Comparison of ENCODE assay signal across 30 cellular contexts in the genomic region with DNA sequence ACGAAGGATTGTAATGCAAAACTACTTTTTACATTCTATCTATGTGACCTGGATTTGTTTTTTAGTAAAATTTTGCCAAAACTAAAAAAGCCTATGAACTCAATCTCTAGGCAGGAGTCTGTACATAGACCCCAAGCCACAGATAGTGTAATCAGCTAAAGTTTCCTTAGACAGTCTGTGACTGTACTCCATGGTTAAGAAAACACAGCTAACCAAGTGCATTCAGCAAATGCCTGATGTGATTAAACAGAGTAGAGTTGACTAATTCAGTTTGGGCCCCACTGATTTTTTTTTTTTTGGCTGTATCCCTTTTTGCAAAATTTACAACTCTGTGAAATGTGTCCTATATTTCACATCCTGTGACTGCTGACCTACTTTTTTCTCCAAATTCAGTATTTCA.
"Had no signal": no experiment of that assay in that cellular context is flagged by ENCODE, and none has a peak within 500 bp of the region (broad histone marks: within the 10 kb centered on the region; RNA-seq: fewer than 3 reads in every experiment).

No MANE protein-coding gene starts in this region.

- H2AFZ ChIP-seq: hepatocyte had no signal

- H3K27me3 ChIP-seq: ascending aorta, breast epithelium, esophagus muscularis mucosa, gastrocnemius medialis, hepatocyte, uterus had no signal

- DNase-seq: activated CD4-positive, alpha-beta T cell treated with anti-CD3 and anti-CD28 coated beads, Interleukin-2, amount 50 U/mL, for 1 hour; activated CD8-positive, alpha-beta T cell treated with anti-CD3 and anti-CD28 coated beads for 36 hours; activated T-cell treated with anti-CD3 and anti-CD28 coated beads, Interleukin-2, amount 50 U/mL, for 4 hours; dermis blood vessel endothelial cell; effector CD4-positive, alpha-beta T cell; gastrocnemius medialis; glutamatergic neuron; left cardiac atrium; left ventricle myocardium superior; mucosa of descending colon; right cardiac atrium; stimulated activated CD4-positive, alpha-beta T cell treated with anti-CD3 and anti-CD28 coated beads, Interleukin-12 subunit alpha, Interleukin-12 subunit beta, amount 100 ng/mL, for 4 hours; stimulated activated CD4-positive, alpha-beta T cell treated with anti-CD3 and anti-CD28 coated beads, Interleukin-4, amount 100 ng/mL, for 24 hours; substantia nigra; SW 1271; T1000; uterus had no signal

- H3K36me3 ChIP-seq: ascending aorta, breast epithelium, esophagus muscularis mucosa, gastrocnemius medialis, uterus had no signal

- H3K79me2 ChIP-seq: hepatocyte had no signal

- H3K4me1 Mint-ChIP-seq: central memory CD8-positive, alpha-beta T cell; stimulated activated effector memory CD8-positive, alpha-beta T cell treated with anti-CD3 and anti-CD28 coated beads, Interleukin-12 subunit alpha, Interleukin-12 subunit beta, amount 100 ng/mL, for 72 hours; WTC11 had no signal

- H3K27ac Mint-ChIP-seq: activated CD8-positive, alpha-beta T cell treated with anti-CD3 and anti-CD28 coated beads for 36 hours; activated naive CD4-positive, alpha-beta T cell treated with anti-CD3 and anti-CD28 coated beads, Interleukin-2, amount 50 U/mL, for 72 hours; activated T-helper 2 cell treated with anti-CD3 and anti-CD28 coated beads, Interferon-gamma antibody, Interleukin-2, Interleukin-4, amounts not matched to agents 10 μg/mL and 5 μg/mL and 100 μg/mL, durations not matched to agents 14 hours and 24 hours and 36 hours; natural killer cell treated with Interleukin-12 subunit alpha and Interleukin-12 subunit beta and Interleukin-15 and Interleukin-18, amount 100 ng/mL, for 72 hours; stimulated activated effector memory CD8-positive, alpha-beta T cell treated with anti-CD3 and anti-CD28 coated beads, Interleukin-12 subunit alpha, Interleukin-12 subunit beta, amount 100 ng/mL, for 72 hours; stimulated activated naive CD8-positive, alpha-beta T cell treated with anti-CD3 and anti-CD28 coated beads, Interleukin-15, Interleukin-2, amounts not matched to agents 100 ng/mL and 50 ng/mL, for 24 hours; T-helper 1 cell treated with Interleukin-12 subunit alpha and Interleukin-12 subunit beta and Interleukin-4 antibody, amounts not matched to agents 30 μg/mL and 1 μg/mL, for 36 hours; type B pancreatic cell; WTC11 had no signal

- H3K4me2 ChIP-seq: hepatocyte had no signal

- H3K9me3 Mint-ChIP-seq: activated CD8-positive, alpha-beta T cell treated with anti-CD3 and anti-CD28 coated beads for 36 hours; activated T-cell treated with anti-CD3 and anti-CD28 coated beads, Interleukin-2, amount 50 U/mL, for 4 hours; activated T-helper 2 cell treated with anti-CD3 and anti-CD28 coated beads, Interferon-gamma antibody, Interleukin-2, Interleukin-4, amounts not matched to agents 10 μg/mL and 5 μg/mL and 100 μg/mL, durations not matched to agents 14 hours and 24 hours and 36 hours; stimulated activated naive CD8-positive, alpha-beta T cell treated with anti-CD3 and anti-CD28 coated beads, Interleukin-15, Interleukin-2, amounts not matched to agents 100 ng/mL and 50 ng/mL, for 24 hours; T-helper 1 cell treated with Interleukin-12 subunit alpha and Interleukin-12 subunit beta and Interleukin-4 antibody, amounts not matched to agents 30 μg/mL and 1 μg/mL, for 36 hours; type B pancreatic cell; WTC11 had no signal

- H3K9me3 ChIP-seq: ascending aorta, breast epithelium, esophagus muscularis mucosa, gastrocnemius medialis, mucosa of descending colon, uterus had no signal

- H3K27ac ChIP-seq: ascending aorta, breast epithelium, esophagus muscularis mucosa, gastrocnemius medialis, hepatocyte, uterus had no signal

- H3K4me3 Mint-ChIP-seq: activated CD8-positive, alpha-beta T cell treated with anti-CD3 and anti-CD28 coated beads for 36 hours; activated T-cell treated with anti-CD3 and anti-CD28 coated beads, Interleukin-2, amount 50 U/mL, for 4 hours; central memory CD8-positive, alpha-beta T cell; natural killer cell treated with Interleukin-12 subunit alpha and Interleukin-12 subunit beta and Interleukin-15 and Interleukin-18, amount 100 ng/mL, for 72 hours; stimulated activated effector memory CD8-positive, alpha-beta T cell treated with anti-CD3 and anti-CD28 coated beads, Interleukin-12 subunit alpha, Interleukin-12 subunit beta, amount 100 ng/mL, for 72 hours; stimulated activated naive CD8-positive, alpha-beta T cell treated with anti-CD3 and anti-CD28 coated beads, Interleukin-15, Interleukin-2, amounts not matched to agents 100 ng/mL and 50 ng/mL, for 24 hours; T-helper 1 cell treated with Interleukin-12 subunit alpha and Interleukin-12 subunit beta and Interleukin-4 antibody, amounts not matched to agents 30 μg/mL and 1 μg/mL, for 36 hours; type B pancreatic cell; WTC11 had no signal

- ATAC-seq: activated CD8-positive, alpha-beta T cell treated with anti-CD3 and anti-CD28 coated beads for 36 hours; activated naive CD4-positive, alpha-beta T cell treated with anti-CD3 and anti-CD28 coated beads, Interleukin-2, amount 50 U/mL, for 72 hours; activated T-cell treated with anti-CD3 and anti-CD28 coated beads, Interleukin-2, amount 50 U/mL, for 4 hours; gastrocnemius medialis; left cardiac atrium; left ventricle myocardium superior; mucosa of descending colon; natural killer cell treated with Interleukin-12 subunit alpha and Interleukin-12 subunit beta and Interleukin-15 and Interleukin-18, amount 100 ng/mL, for 72 hours; right cardiac atrium; stimulated activated effector memory CD8-positive, alpha-beta T cell treated with anti-CD3 and anti-CD28 coated beads, Interleukin-12 subunit alpha, Interleukin-12 subunit beta, amount 100 ng/mL, for 72 hours; WTC11 had no signal

- H3K36me3 Mint-ChIP-seq: activated naive CD4-positive, alpha-beta T cell treated with anti-CD3 and anti-CD28 coated beads, Interleukin-2, amount 50 U/mL, for 72 hours; natural killer cell treated with Interleukin-12 subunit alpha and Interleukin-12 subunit beta and Interleukin-15 and Interleukin-18, amount 100 ng/mL, for 72 hours; stimulated activated effector memory CD8-positive, alpha-beta T cell treated with anti-CD3 and anti-CD28 coated beads, Interleukin-12 subunit alpha, Interleukin-12 subunit beta, amount 100 ng/mL, for 72 hours; type B pancreatic cell; WTC11 had no signal

- H3K4me1 ChIP-seq: ascending aorta, breast epithelium, esophagus muscularis mucosa, gastrocnemius medialis, uterus had no signal

- H3K4me3 ChIP-seq: ascending aorta, breast epithelium, esophagus muscularis mucosa, gastrocnemius medialis, hepatocyte, mucosa of descending colon, uterus had no signal

- H3K27me3 Mint-ChIP-seq: activated CD8-positive, alpha-beta T cell treated with anti-CD3 and anti-CD28 coated beads for 36 hours; central memory CD8-positive, alpha-beta T cell; natural killer cell treated with Interleukin-12 subunit alpha and Interleukin-12 subunit beta and Interleukin-15 and Interleukin-18, amount 100 ng/mL, for 72 hours; stimulated activated naive CD8-positive, alpha-beta T cell treated with anti-CD3 and anti-CD28 coated beads, Interleukin-15, Interleukin-2, amounts not matched to agents 100 ng/mL and 50 ng/mL, for 24 hours; type B pancreatic cell had no signal
